In the genomic region with DNA sequence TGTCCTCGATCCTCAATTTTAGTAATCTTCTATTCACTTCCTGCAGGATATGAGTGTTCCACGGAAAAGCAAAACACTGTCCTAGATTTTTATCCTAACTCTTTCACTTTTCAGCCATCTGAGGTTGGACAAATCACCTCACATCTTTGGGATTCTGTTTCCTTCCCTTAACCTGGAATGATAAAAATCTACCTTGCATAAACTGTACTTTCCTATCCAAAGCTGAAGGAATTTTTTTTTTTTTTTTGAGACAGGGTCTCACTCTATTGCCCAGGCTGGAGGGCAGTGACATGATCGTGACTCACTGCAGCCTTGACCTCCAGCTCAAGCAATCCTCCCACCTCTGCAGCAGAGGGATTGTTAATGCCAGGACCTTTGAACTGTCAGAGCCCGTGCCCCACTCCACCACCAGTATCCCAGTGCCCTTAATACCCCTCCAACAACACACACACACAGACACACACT, we compare ENCODE assay signal across 24 cellular contexts. TPM values are rescaled to one million over a fixed set of nuclear protein-coding genes. Genes with fewer than 3 reads are reported as not detected.
A peak's percentile ranks its signal among the peaks of the same experiment; 100 is the strongest.
DNase-seq lines count a peak whose midpoint lies in the region; ATAC-seq and TF ChIP-seq lines count a peak whose summit lies in the region.
"Had no signal": no experiment of that assay in that cellular context is flagged by ENCODE, and none has a peak within 500 bp of the region (broad histone marks: within the 10 kb centered on the region; RNA-seq: fewer than 3 reads in every experiment).

No MANE protein-coding gene starts in this region.

- no peak overlapping the region for H3K27ac ChIP-seq in SK-N-SH (ENCODE audit: low read depth in 2 of 2, low read length in 1 of 2)
- peak overlapping the region; percentile 71 for H3K27ac ChIP-seq in RWPE2 (ENCODE audit: poor library complexity, severe bottlenecking)
- no peak overlapping the region for H3K27ac ChIP-seq in foreskin keratinocyte
- H3K27ac ChIP-seq in subcutaneous abdominal adipose tissue (ENCODE audit: low read depth, low read length): peak overlapping the region; percentile 79
- H3K27ac ChIP-seq: 22Rv1, pancreas, thyroid gland had no signal

- peaks cover 14% of the 10 kb centered on the region for H3F3A ChIP-seq in SK-N-SH (replicated peaks; ENCODE audit: insufficient read depth)

- H3K36me3 ChIP-seq in SK-N-SH (replicated peaks in 1 of 2; ENCODE audit: control insufficient read depth in 1 of 2, insufficient read depth in 2 of 2, low read length in 1 of 2): no peaks in the 10 kb centered on the region
- H3K36me3 ChIP-seq in RWPE2 (ENCODE audit: low read depth): no peaks in the 10 kb centered on the region
- H3K36me3 ChIP-seq in subcutaneous abdominal adipose tissue (ENCODE audit: control insufficient read depth in 5 of 5, insufficient read depth in 5 of 5, low read length in 5 of 5): no peaks in the 10 kb centered on the region
- H3K36me3 ChIP-seq: adrenal gland, BE2C, pancreas, thyroid gland had no signal

- no peaks in the 10 kb centered on the region for H3K79me2 ChIP-seq in SK-N-SH (ENCODE audit: insufficient read depth)

- no peak overlapping the region for H3K4me3 ChIP-seq in SK-N-SH (ENCODE audit: low read depth in 2 of 2, low read length in 1 of 2)
- no peak overlapping the region for H3K4me3 ChIP-seq in RWPE2 (ENCODE audit: severe bottlenecking)
- no peak overlapping the region for H3K4me3 ChIP-seq in subcutaneous abdominal adipose tissue (ENCODE audit: low read depth in 1 of 5, low read length in 5 of 5)
- H3K4me3 ChIP-seq: adrenal gland, pancreas, thyroid gland had no signal

- H3K9me2 ChIP-seq in SK-N-SH: no peaks in the 10 kb centered on the region

- no peak for TF ChIP-seq RAD21 in SK-N-SH (IDR thresholded peaks at IDR 0.05; ENCODE audit: low read length)

- no peak overlapping the region for H3K9ac ChIP-seq in SK-N-SH
- H3K9ac ChIP-seq in subcutaneous abdominal adipose tissue (ENCODE audit: low read length in 5 of 5): no peak overlapping the region

- TF ChIP-seq CTCF in SK-N-SH (IDR thresholded peaks at IDR 0.05): no peak
- no peak for TF ChIP-seq CTCF in RWPE2 (IDR thresholded peaks at IDR 0.05; ENCODE audit: poor library complexity, severe bottlenecking)
- TF ChIP-seq CTCF in foreskin keratinocyte (conservative IDR thresholded peaks at IDR 0.05): no peak

- H3K27me3 ChIP-seq in SK-N-SH (ENCODE audit: insufficient read depth) (no peaks in the 10 kb centered on the region; the same call in 1 of the 2 replicates), RWPE2 (ENCODE audit: insufficient read depth, poor library complexity, severe bottlenecking) (no peaks in the 10 kb centered on the region), foreskin keratinocyte (no peaks in the 10 kb centered on the region), subcutaneous abdominal adipose tissue (ENCODE audit: control insufficient read depth in 5 of 5, insufficient read depth in 4 of 5, low read length in 5 of 5) (no peaks in the 10 kb centered on the region)
- H3K27me3 ChIP-seq: adrenal gland, BE2C, pancreas, thyroid gland had no signal

- no peak overlapping the region for H3K4me2 ChIP-seq in SK-N-SH

- 0 out of 2 replicates have a peak overlapping the region, but pooled peaks have one; percentile 9 for H2AFZ ChIP-seq in SK-N-SH (ENCODE audit: low read depth)

- no peaks in the 10 kb centered on the region; a peak in 1 of 4 replicates for H3K4me1 ChIP-seq in SK-N-SH (ENCODE audit: control insufficient read depth in 1 of 2, insufficient read depth in 2 of 2, low read depth in 1 of 2, low read length in 1 of 2)
- peaks cover 7% of the 10 kb centered on the region for H3K4me1 ChIP-seq in RWPE2 (ENCODE audit: insufficient read depth, poor library complexity, severe bottlenecking)
- peaks cover 7% of the 10 kb centered on the region for H3K4me1 ChIP-seq in foreskin keratinocyte
- peaks cover 3 to 49% (median 31%) of the 10 kb centered on the region in 5 donors for H3K4me1 ChIP-seq in subcutaneous abdominal adipose tissue (ENCODE audit: control insufficient read depth in 5 of 5, insufficient read depth in 5 of 5, low read length in 5 of 5)
- H3K4me1 ChIP-seq: BE2C, pancreas, thyroid gland had no signal

- CTCF ChIA-PET in SK-N-SH (lab: Yijun Ruan, JAX): interaction anchor here (1.7 kb wide), 1 partner anchor 58 kb away, joined by 4 read pairs; no protein-coding TSS in a partner anchor

- TF ChIP-seq EP300 in SK-N-SH (IDR thresholded peaks at IDR 0.05; ENCODE audit: borderline replicate concordance in 1 of 2, low read depth in 1 of 2, low read length in 1 of 2): no peak

- H3K9me3 ChIP-seq in SK-N-SH: no peaks in the 10 kb centered on the region
- H3K9me3 ChIP-seq in RWPE2 (ENCODE audit: severe bottlenecking): no peaks in the 10 kb centered on the region
- no peaks in the 10 kb centered on the region for H3K9me3 ChIP-seq in subcutaneous abdominal adipose tissue (ENCODE audit: control insufficient read depth in 5 of 5, low read length in 5 of 5)
- H3K9me3 ChIP-seq: adrenal gland, BE2C, pancreas, thyroid gland had no signal

- WGBS in SK-N-SH (ENCODE audit: low lambda C conversion rate): 38% methylated on average over 4 of the region's 4 CpGs

- H4K20me1 ChIP-seq in SK-N-SH (ENCODE audit: insufficient read depth): no peaks in the 10 kb centered on the region

- POLR2A ChIA-PET in SK-N-SH (lab: Yijun Ruan, JAX): no interaction called here

- DNase-seq in SK-N-SH: no peak
- no peak for DNase-seq in RWPE2 (ENCODE audit: low spot score)
- no peak for DNase-seq in foreskin keratinocyte
- no peak for DNase-seq in NCI-H510A treated with DMSO at 0.1 percent for 48 hours (lab: John Stamatoyannopoulos, UW)
- DNase-seq in NCI-H69 (lab: John Stamatoyannopoulos, UW): no peak
- DNase-seq: activated CD4-positive, alpha-beta T cell treated with anti-CD3 and anti-CD28 coated beads for 4 hours; activated effector memory CD4-positive, alpha-beta T cell treated with anti-CD3 and anti-CD28 coated beads, Interleukin-2, amount 50 U/mL, for 16 hours; BE2C; caudate nucleus; effector CD4-positive, alpha-beta T cell; MV-4-11; naive B cell; NCI-H187; NK-92 treated with Interleukin-12 subunit alpha and Interleukin-12 subunit beta, amount 100 ng/mL, for 24 hours; pancreas; thyroid gland had no signal

- no peak for ATAC-seq in SK-N-SH treated with all-trans-retinoic acid at 6 μM for 48 hours
- ATAC-seq in RWPE2 (ENCODE audit: low read depth): peak; percentile 39; the same call in 1 of the 3 replicates
- ATAC-seq in foreskin keratinocyte: peak; percentile 18
- no peak for ATAC-seq in GM19324 (IDR thresholded peaks at IDR 0.05; ENCODE audit: low FRiP score, unreplicated experiment)
- ATAC-seq: stimulated activated memory B cell treated with anti-CD40 and anti-IgM and Interleukin-4, amounts not matched to agents 10 μg/mL and 1 μg/mL and 100 μg/mL, for 72 hours had no signal

TF ChIP-seq in SK-N-SH, 30 proteins besides CTCF, POLR2A, EP300 and RAD21 (continues in another document):
- TF ChIP-seq, protein P1, sequence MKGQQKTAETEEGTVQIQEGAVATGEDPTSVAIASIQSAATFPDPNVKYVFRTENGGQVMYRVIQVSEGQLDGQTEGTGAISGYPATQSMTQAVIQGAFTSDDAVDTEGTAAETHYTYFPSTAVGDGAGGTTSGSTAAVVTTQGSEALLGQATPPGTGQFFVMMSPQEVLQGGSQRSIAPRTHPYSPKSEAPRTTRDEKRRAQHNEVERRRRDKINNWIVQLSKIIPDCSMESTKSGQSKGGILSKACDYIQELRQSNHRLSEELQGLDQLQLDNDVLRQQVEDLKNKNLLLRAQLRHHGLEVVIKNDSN (IDR thresholded peaks at IDR 0.05; ENCODE audit: borderline replicate concordance, low read depth): no peak
- TF ChIP-seq TEAD4 (IDR thresholded peaks at IDR 0.05; ENCODE audit: borderline replicate concordance, insufficient read depth): no peak
- no peak for TF ChIP-seq GABPA (IDR thresholded peaks at IDR 0.05; ENCODE audit: low read depth)
- no peak for TF ChIP-seq FOXJ3 (CRISPR knock-in tag; IDR thresholded peaks at IDR 0.05)
- TF ChIP-seq RFX5 (IDR thresholded peaks at IDR 0.05; ENCODE audit: low read length): no peak

TF ChIP-seq in SK-N-SH treated with all-trans-retinoic acid at 6 μM for 48 hours, 23 proteins besides CTCF, POLR2A, EP300 and RAD21 (continues in another document):
- TF ChIP-seq CSDC2 (CRISPR knock-in tag; IDR thresholded peaks at IDR 0.05) (no peak), BACH2 (CRISPR knock-in tag; IDR thresholded peaks at IDR 0.05; ENCODE audit: borderline replicate concordance) (no peak), ARNTL (CRISPR knock-in tag; IDR thresholded peaks at IDR 0.05; ENCODE audit: borderline replicate concordance, low read depth) (no peak), TOX (CRISPR knock-in tag; IDR thresholded peaks at IDR 0.05; ENCODE audit: borderline replicate concordance) (no peak)

RNA-seq across cellular contexts. Expression of a gene that starts 20.5 kb away (rescaled TPM):
- not detected in 2 replicates for polyA plus RNA-seq in SK-N-SH (2012; rRNA removed)
- polyA plus RNA-seq in SK-N-SH (2012; cell fraction: cytosol; rRNA removed): 0.01 TPM in 1 of 2 replicates, not detected in the other
- polyA plus RNA-seq in SK-N-SH (2012; cell fraction: nucleus; rRNA removed): 0.04 TPM in 1 of 2 replicates, not detected in the other
- total RNA-seq in foreskin keratinocyte: not detected in 2 replicates
- polyA plus RNA-seq in foreskin keratinocyte: not detected in 2 replicates
- total RNA-seq: fibroblast of lung had no signal
- polyA plus RNA-seq: fibroblast of lung, IgD-negative memory B cell had no signal

RNA-seq across cellular contexts. Expression of a gene that starts 37.6 kb away (rescaled TPM):
- polyA plus RNA-seq in SK-N-SH (2012; rRNA removed) (0.13 TPM in 1 of 2 replicates, not detected in the other), foreskin keratinocyte (not detected in 2 replicates)
- not detected in 2 replicates for polyA plus RNA-seq in SK-N-SH (2012; cell fraction: cytosol; rRNA removed)
- polyA plus RNA-seq in SK-N-SH (2012; cell fraction: nucleus; rRNA removed): not detected in 2 replicates
- not detected in 2 replicates for total RNA-seq in foreskin keratinocyte
- total RNA-seq: fibroblast of lung, thyroid gland had no signal
- polyA plus RNA-seq: fibroblast of lung, IgD-negative memory B cell had no signal

RNA-seq across cellular contexts. Expression of a gene that starts 44.3 kb away (rescaled TPM):
- 44.5 and 49.7 TPM in 2 replicates for polyA plus RNA-seq in SK-N-SH (2012; rRNA removed)
- polyA plus RNA-seq in SK-N-SH (2012; cell fraction: cytosol; rRNA removed): 23.7 and 34.3 TPM in 2 replicates
- polyA plus RNA-seq in SK-N-SH (2012; cell fraction: nucleus; rRNA removed): 72.9 and 74.9 TPM in 2 replicates
- total RNA-seq in foreskin keratinocyte: 34.6 and 42.2 TPM in 2 replicates
- polyA plus RNA-seq in foreskin keratinocyte: 42.1 and 50.9 TPM in 2 replicates

RNA-seq across cellular contexts. Expression of a gene that starts 51.8 kb away (rescaled TPM):
- polyA plus RNA-seq in SK-N-SH (2012; rRNA removed) (52.7 and 63.2 TPM in 2 replicates), foreskin keratinocyte (34.4 and 35.9 TPM in 2 replicates)
- polyA plus RNA-seq in SK-N-SH (2012; cell fraction: cytosol; rRNA removed): 26.9 and 37.6 TPM in 2 replicates
- polyA plus RNA-seq in SK-N-SH (2012; cell fraction: nucleus; rRNA removed): 97.6 and 129 TPM in 2 replicates
- total RNA-seq in foreskin keratinocyte: 57.0 and 57.8 TPM in 2 replicates

RNA-seq across cellular contexts. Expression of a gene that starts 51.9 kb away (rescaled TPM):
- polyA plus RNA-seq in SK-N-SH (2012; rRNA removed) (92.4 and 97.0 TPM in 2 replicates), foreskin keratinocyte (183 and 189 TPM in 2 replicates)
- polyA plus RNA-seq in SK-N-SH (2012; cell fraction: cytosol; rRNA removed): 72.1 and 86.3 TPM in 2 replicates
- 39.4 and 45.0 TPM in 2 replicates for polyA plus RNA-seq in SK-N-SH (2012; cell fraction: nucleus; rRNA removed)
- total RNA-seq in foreskin keratinocyte: 123 and 124 TPM in 2 replicates

Comparison
In these comparisons a context has a peak if more than half of its experiments do, and no peak if none do; other contexts are left out.
1. H3K27ac ChIP-seq: peak in RWPE2 (single experiment) and subcutaneous abdominal adipose tissue (single experiment); none in SK-N-SH (0 of 2) and foreskin keratinocyte (single experiment).
2. ATAC-seq: peak in RWPE2 (single experiment) and foreskin keratinocyte (single experiment); none in SK-N-SH treated with all-trans-retinoic acid at 6 μM for 48 hours (single experiment) and GM19324 (single experiment).